25 cellular contexts compared by ENCODE assay signal in genomic region chr12:104310751-104311297, GRCh38.
"Had no signal": no experiment of that assay in that cellular context is flagged by ENCODE, and none has a peak within 500 bp of the region (broad histone marks: within the 10 kb centered on the region; RNA-seq: fewer than 3 reads in every experiment).

No MANE protein-coding gene starts in this region.

- DNase-seq: kidney; left colon; left ventricle myocardium inferior; naive thymus-derived CD8-positive, alpha-beta T cell; occipital lobe; right lobe of liver; stimulated activated CD4-positive, alpha-beta T cell treated with anti-CD3 and anti-CD28 coated beads, Interleukin-1b, Interleukin-23, amount 100 ng/mL, for 48 hours; stimulated activated CD4-positive, alpha-beta T cell treated with anti-CD3 and anti-CD28 coated beads, Interleukin-2, amount 100 ng/mL, for 48 hours; stimulated activated CD4-positive, alpha-beta T cell treated with anti-CD3 and anti-CD28 coated beads, Interleukin-4, amount 100 ng/mL, for 4 hours; stimulated activated CD8-positive, alpha-beta memory T cell treated with anti-CD3 and anti-CD28 coated beads, Interleukin-4, amount 100 ng/mL, for 48 hours; stimulated activated naive CD4-positive, alpha-beta T cell treated with Interleukin-2 at 50 U/mL for 16 hours; stimulated activated naive CD8-positive, alpha-beta T cell treated with anti-CD3 and anti-CD28 coated beads, Interleukin-15, amount 100 ng/mL, for 72 hours; substantia nigra; uterus had no signal

- H3K4me3 ChIP-seq: hepatocyte, left ventricle myocardium inferior, neural progenitor cell, right atrium auricular region, right lobe of liver, smooth muscle cell, tibial nerve, uterus had no signal

- H3K27me3 Mint-ChIP-seq: memory B cell; naive thymus-derived CD8-positive, alpha-beta T cell; progenitor cell of endocrine pancreas; stimulated activated memory B cell treated with anti-CD40 and anti-IgM and Interleukin-4, amounts not matched to agents 10 μg/mL and 1 μg/mL and 100 μg/mL, for 72 hours; stimulated activated naive CD8-positive, alpha-beta T cell treated with anti-CD3 and anti-CD28 coated beads, Interleukin-15, amount 100 ng/mL, for 72 hours; type B pancreatic cell had no signal

- H3K9me3 Mint-ChIP-seq: memory B cell; naive thymus-derived CD8-positive, alpha-beta T cell; nephron; neural progenitor cell; stimulated activated memory B cell treated with anti-CD40 and anti-IgM and Interleukin-4, amounts not matched to agents 10 μg/mL and 1 μg/mL and 100 μg/mL, for 72 hours; stimulated activated naive CD8-positive, alpha-beta T cell treated with anti-CD3 and anti-CD28 coated beads, Interleukin-15, amount 100 ng/mL, for 72 hours; type B pancreatic cell had no signal

- H3K27me3 ChIP-seq: hepatocyte, neural progenitor cell, neutrophil, right atrium auricular region, right lobe of liver, tibial nerve, uterus had no signal

- H3K36me3 ChIP-seq: uterus had no signal

- ATAC-seq: left colon; naive thymus-derived CD8-positive, alpha-beta T cell; right lobe of liver; stimulated activated memory B cell treated with anti-CD40 and anti-IgM and Interleukin-4, amounts not matched to agents 10 μg/mL and 1 μg/mL and 100 μg/mL, for 72 hours; stimulated activated naive CD8-positive, alpha-beta T cell treated with anti-CD3 and anti-CD28 coated beads, Interleukin-15, amount 100 ng/mL, for 72 hours had no signal

- FAIRE-seq: kidney had no signal

- H3K4me3 Mint-ChIP-seq: memory B cell; naive thymus-derived CD8-positive, alpha-beta T cell; nephron; neural progenitor cell; stimulated activated memory B cell treated with anti-CD40 and anti-IgM and Interleukin-4, amounts not matched to agents 10 μg/mL and 1 μg/mL and 100 μg/mL, for 72 hours; stimulated activated naive CD8-positive, alpha-beta T cell treated with anti-CD3 and anti-CD28 coated beads, Interleukin-15, amount 100 ng/mL, for 72 hours; type B pancreatic cell had no signal

- H3K9ac ChIP-seq: neural progenitor cell had no signal

- H3K27ac ChIP-seq: hepatocyte, left ventricle myocardium inferior, neural progenitor cell, neutrophil, right atrium auricular region, right lobe of liver, tibial nerve, uterus had no signal

- H3K9me3 ChIP-seq: left ventricle myocardium inferior, neutrophil, right atrium auricular region, right lobe of liver, tibial nerve, uterus had no signal

- H3K27ac Mint-ChIP-seq: memory B cell; nephron; neural progenitor cell; progenitor cell of endocrine pancreas; stimulated activated memory B cell treated with anti-CD40 and anti-IgM and Interleukin-4, amounts not matched to agents 10 μg/mL and 1 μg/mL and 100 μg/mL, for 72 hours; type B pancreatic cell had no signal
